Comparison of ENCODE assay signal across 4 cellular contexts in genomic region chr5:825544-825943, GRCh38. TPM values are rescaled to one million over a fixed set of nuclear protein-coding genes. Genes with fewer than 3 reads are reported as not detected.
"Had no signal": no experiment of that assay in that cellular context is flagged by ENCODE, and none has a peak within 500 bp of the region (broad histone marks: within the 10 kb centered on the region; RNA-seq: fewer than 3 reads in every experiment).

No MANE protein-coding gene starts in this region.

RNA-seq across cellular contexts. Expression of gene ZDHHC11, which starts 25.2 kb away (rescaled TPM):
- polyA plus RNA-seq: naive thymus-derived CD8-positive, alpha-beta T cell had no signal

RNA-seq across cellular contexts. Expression of gene ZDHHC11B, which starts 41.0 kb away (rescaled TPM):
- total RNA-seq: epithelial cell of proximal tubule, pulmonary artery endothelial cell, smooth muscle cell had no signal
- polyA plus RNA-seq: naive thymus-derived CD8-positive, alpha-beta T cell; smooth muscle cell had no signal
